8 cellular contexts compared by ENCODE assay signal in the genomic region with DNA sequence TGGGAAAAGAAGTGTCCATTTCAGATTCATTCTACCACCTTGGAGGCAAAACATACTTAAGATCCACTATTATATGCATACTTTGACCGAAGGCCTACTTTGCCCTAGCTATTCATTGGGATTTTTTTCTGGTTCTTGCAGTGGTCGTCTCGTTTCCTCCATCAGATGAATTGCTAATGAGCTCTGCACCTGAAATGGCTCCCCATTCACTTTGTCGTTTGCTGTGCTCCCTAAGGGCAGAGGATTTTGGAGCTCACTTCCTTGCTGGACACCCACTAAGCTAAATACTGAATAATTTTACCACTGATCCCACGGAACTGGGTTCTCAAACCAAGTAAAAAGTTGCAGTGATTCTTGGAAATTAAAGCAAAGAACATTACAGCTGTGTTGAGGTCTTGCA. TPM values are rescaled to one million over a fixed set of nuclear protein-coding genes. Genes with fewer than 3 reads are reported as not detected.
A peak's percentile ranks its signal among the peaks of the same experiment; 100 is the strongest.
DNase-seq lines count a peak whose midpoint lies in the region; ATAC-seq and TF ChIP-seq lines count a peak whose summit lies in the region.

No MANE protein-coding gene starts in this region.

- peak overlapping the region; percentile 77 for H3K4me3 ChIP-seq in iPS-11a (ENCODE audit: low read depth, low read length)

- H3K27me3 Mint-ChIP-seq in activated CD8-positive, alpha-beta T cell treated with anti-CD3 and anti-CD28 coated beads for 36 hours = no peaks in the 10 kb centered on the region
- H3K27me3 Mint-ChIP-seq in stimulated activated memory B cell treated with anti-CD40 and anti-IgM and Interleukin-4, amounts not matched to agents 10 μg/mL and 1 μg/mL and 100 μg/mL, for 72 hours = no peaks in the 10 kb centered on the region

- POLR2A ChIA-PET in activated CD8-positive, alpha-beta T cell treated with anti-CD3 and anti-CD28 coated beads for 36 hours (lab: Charles Lee) = interaction anchor here (0.6 to 11.4 kb wide), 6 partner anchors 15 to 110 kb away, joined by 3 to 156 read pairs (median 4); a partner anchor contains a TSS

- peaks cover 9% of the 10 kb centered on the region for H3K36me3 Mint-ChIP-seq in activated CD8-positive, alpha-beta T cell treated with anti-CD3 and anti-CD28 coated beads for 36 hours (ENCODE audit: low read depth)
- peaks cover 21% of the 10 kb centered on the region for H3K36me3 Mint-ChIP-seq in stimulated activated memory B cell treated with anti-CD40 and anti-IgM and Interleukin-4, amounts not matched to agents 10 μg/mL and 1 μg/mL and 100 μg/mL, for 72 hours

- peak; percentile 4 for DNase-seq in NCI-H748 (lab: John Stamatoyannopoulos, UW; ENCODE audit: unreplicated experiment)
- DNase-seq in NCI-H748 treated with DMSO at 0.1 percent for 48 hours (lab: John Stamatoyannopoulos, UW) = no peak
- no peak for DNase-seq in activated CD8-positive, alpha-beta T cell treated with anti-CD3 and anti-CD28 coated beads for 36 hours
- no peak for DNase-seq in stimulated activated CD4-positive, alpha-beta T cell treated with anti-CD3 and anti-CD28 coated beads, Interleukin-4, amount 100 ng/mL, for 24 hours
- no peak for DNase-seq in NCI-H1048 (lab: John Stamatoyannopoulos, UW)

- H3K9me3 Mint-ChIP-seq in activated CD8-positive, alpha-beta T cell treated with anti-CD3 and anti-CD28 coated beads for 36 hours = peaks cover 7% of the 10 kb centered on the region
- peaks cover 5% of the 10 kb centered on the region for H3K9me3 Mint-ChIP-seq in stimulated activated memory B cell treated with anti-CD40 and anti-IgM and Interleukin-4, amounts not matched to agents 10 μg/mL and 1 μg/mL and 100 μg/mL, for 72 hours

- CTCF ChIA-PET in activated CD8-positive, alpha-beta T cell treated with anti-CD3 and anti-CD28 coated beads for 36 hours (lab: Charles Lee) = interaction anchor here (1.2 to 7.4 kb wide), 9 partner anchors 15 to 176 kb away, joined by 4 to 322 read pairs (median 35); a partner anchor contains a TSS

- peaks cover 45% of the 10 kb centered on the region for H3K4me1 Mint-ChIP-seq in activated CD8-positive, alpha-beta T cell treated with anti-CD3 and anti-CD28 coated beads for 36 hours (ENCODE audit: low read depth)
- peaks cover 53% of the 10 kb centered on the region for H3K4me1 Mint-ChIP-seq in stimulated activated memory B cell treated with anti-CD40 and anti-IgM and Interleukin-4, amounts not matched to agents 10 μg/mL and 1 μg/mL and 100 μg/mL, for 72 hours

- ATAC-seq in activated CD8-positive, alpha-beta T cell treated with anti-CD3 and anti-CD28 coated beads for 36 hours = no peak
- ATAC-seq in stimulated activated memory B cell treated with anti-CD40 and anti-IgM and Interleukin-4, amounts not matched to agents 10 μg/mL and 1 μg/mL and 100 μg/mL, for 72 hours = no peak
- ATAC-seq in HG02870 (IDR thresholded peaks at IDR 0.05; ENCODE audit: unreplicated experiment) = no peak

- H3K4me3 Mint-ChIP-seq in activated CD8-positive, alpha-beta T cell treated with anti-CD3 and anti-CD28 coated beads for 36 hours = peak overlapping the region; percentile 92
- peak overlapping the region; percentile 88 for H3K4me3 Mint-ChIP-seq in stimulated activated memory B cell treated with anti-CD40 and anti-IgM and Interleukin-4, amounts not matched to agents 10 μg/mL and 1 μg/mL and 100 μg/mL, for 72 hours

- intact Hi-C loops in activated CD8-positive, alpha-beta T cell treated with anti-CD3 and anti-CD28 coated beads for 36 hours (cut with micrococcal nuclease) = no loop called here

- TF ChIP-seq CTCF in activated CD8-positive, alpha-beta T cell treated with anti-CD3 and anti-CD28 coated beads for 36 hours (IDR thresholded peaks at IDR 0.05) = no peak

- peak overlapping the region; percentile 91 for H3K27ac Mint-ChIP-seq in activated CD8-positive, alpha-beta T cell treated with anti-CD3 and anti-CD28 coated beads for 36 hours
- H3K27ac Mint-ChIP-seq in stimulated activated memory B cell treated with anti-CD40 and anti-IgM and Interleukin-4, amounts not matched to agents 10 μg/mL and 1 μg/mL and 100 μg/mL, for 72 hours = peak overlapping the region; percentile 94

RNA-seq across cellular contexts. Expression of a gene that starts 1.9 kb away (rescaled TPM):
- 10 to 100 TPM; 41.6 to 41.9 TPM for total RNA-seq in activated CD8-positive, alpha-beta T cell treated with anti-CD3 and anti-CD28 coated beads for 36 hours

RNA-seq across cellular contexts. Expression of a gene that starts 16.3 kb away (rescaled TPM):
- total RNA-seq in activated CD8-positive, alpha-beta T cell treated with anti-CD3 and anti-CD28 coated beads for 36 hours = 10 to 100 TPM; 25.8 to 29.1 TPM

RNA-seq across cellular contexts. Expression of a gene that starts 22.8 kb away (rescaled TPM):
- 10 to 100 TPM; 12.2 to 14.6 TPM for total RNA-seq in activated CD8-positive, alpha-beta T cell treated with anti-CD3 and anti-CD28 coated beads for 36 hours
